Comparison of ENCODE assay signal across 1 cellular context in genomic region chr2:180359522-180360282, GRCh38.
TF ChIP-seq lines count a peak whose summit lies in the region.

No MANE protein-coding gene starts in this region.

TF ChIP-seq in GM12878, 131 proteins besides CTCF, POLR2A, EP300 and RAD21 (continued from another document):
- TF ChIP-seq BCLAF1 (IDR thresholded peaks at IDR 0.05) (no peak), TCF3 (IDR thresholded peaks at IDR 0.05; ENCODE audit: borderline replicate concordance, insufficient read depth, low read depth, low read length) (no peak), POU2F2 (IDR thresholded peaks at IDR 0.05; ENCODE audit: borderline replicate concordance, low read depth, low read length) (no peak), BHLHE40 (IDR thresholded peaks at IDR 0.05; ENCODE audit: borderline replicate concordance in 1 of 2, low read depth in 2 of 2, low read length in 1 of 2) (0 out of 4 replicates have a peak, but pooled peaks of 1 of the 2 experiments have one; percentile 14), DPF2 (IDR thresholded peaks at IDR 0.05) (peak; percentile 55; the same call in 1 of the 2 replicates), CHD1 (IDR thresholded peaks at IDR 0.05; ENCODE audit: low read depth, low read length) (no peak), PBX3 (IDR thresholded peaks at IDR 0.05; ENCODE audit: insufficient replicate concordance, low read depth, low read length) (no peak), ZNF592 (IDR thresholded peaks at IDR 0.05) (no peak), STAT3 (IDR thresholded peaks at IDR 0.05; ENCODE audit: low read depth, low read length) (no peak), IKZF1 (conservative IDR thresholded peaks at IDR 0.05) (peak; percentile 54; the same call in 1 of the 2 replicates), KDM1A (IDR thresholded peaks at IDR 0.05; ENCODE audit: borderline replicate concordance) (no peak), FOXM1 (IDR thresholded peaks at IDR 0.05; ENCODE audit: low read depth, low read length) (no peak)
